22 cellular contexts compared by ENCODE assay signal in genomic region chrX:69229436-69229835, GRCh38.
DNase-seq lines count a peak whose midpoint lies in the region; ATAC-seq and TF ChIP-seq lines count a peak whose summit lies in the region.
"Had no signal": no experiment of that assay in that cellular context is flagged by ENCODE, and none has a peak within 500 bp of the region (broad histone marks: within the 10 kb centered on the region; RNA-seq: fewer than 3 reads in every experiment).

No MANE protein-coding gene starts in this region.

- H3K9me3 Mint-ChIP-seq in CD8-positive, alpha-beta memory T cell, result no peaks in the 10 kb centered on the region
- no peaks in the 10 kb centered on the region for H3K9me3 Mint-ChIP-seq in activated T-cell treated with anti-CD3 and anti-CD28 coated beads, Interleukin-2, amount 50 U/mL, for 72 hours
- H3K9me3 Mint-ChIP-seq: activated T-helper 17 cell treated with anti-CD3 and anti-CD28 coated beads, Interleukin-2, amount 50 U/mL, for 72 hours; neural crest cell; T-cell had no signal

- CTCF ChIA-PET in CD8-positive, alpha-beta memory T cell (lab: Charles Lee), result interaction anchor here (1.4 kb wide), 1 partner anchor 401 kb away, joined by 5 read pairs; the partner anchor contains the start of gene EFNB1

- no peak overlapping the region for H3K4me3 ChIP-seq in fibroblast of mammary gland (ENCODE audit: control insufficient read depth, low read depth, low read length)
- H3K4me3 ChIP-seq in CD8-positive, alpha-beta memory T cell (ENCODE audit: low read length), result no peak overlapping the region
- H3K4me3 ChIP-seq: coronary artery, esophagus squamous epithelium, right atrium auricular region, suprapubic skin had no signal

- H3K9me3 ChIP-seq in CD8-positive, alpha-beta memory T cell (ENCODE audit: low read length), result no peaks in the 10 kb centered on the region
- H3K9me3 ChIP-seq: right atrium auricular region, suprapubic skin had no signal

- ATAC-seq in activated T-cell treated with anti-CD3 and anti-CD28 coated beads, Interleukin-2, amount 50 U/mL, for 72 hours (replicated peaks in 1 of 2), result no peak
- no peak for ATAC-seq in GM19467 (IDR thresholded peaks at IDR 0.05; ENCODE audit: unreplicated experiment)
- ATAC-seq: activated T-helper 17 cell treated with anti-CD3 and anti-CD28 coated beads, Interleukin-2, amount 50 U/mL, for 72 hours; T-cell had no signal

- H3K36me3 Mint-ChIP-seq in CD8-positive, alpha-beta memory T cell, result no peaks in the 10 kb centered on the region
- H3K36me3 Mint-ChIP-seq in activated T-cell treated with anti-CD3 and anti-CD28 coated beads, Interleukin-2, amount 50 U/mL, for 72 hours (ENCODE audit: insufficient read depth in 2 of 2), result no peaks in the 10 kb centered on the region
- H3K36me3 Mint-ChIP-seq: T-cell had no signal

- H3K27me3 Mint-ChIP-seq in CD8-positive, alpha-beta memory T cell, result peaks cover 0 to 3% of the 10 kb centered on the region in 2 donors
- H3K27me3 Mint-ChIP-seq in activated T-cell treated with anti-CD3 and anti-CD28 coated beads, Interleukin-2, amount 50 U/mL, for 72 hours (ENCODE audit: low read depth), result peaks cover 26% of the 10 kb centered on the region
- H3K27me3 Mint-ChIP-seq: activated T-helper 17 cell treated with anti-CD3 and anti-CD28 coated beads, Interleukin-2, amount 50 U/mL, for 72 hours had no signal

- no peaks in the 10 kb centered on the region for H3K27me3 ChIP-seq in CD8-positive, alpha-beta memory T cell (ENCODE audit: insufficient read depth, low read length, poor library complexity, severe bottlenecking)
- H3K27me3 ChIP-seq: esophagus squamous epithelium, right atrium auricular region, suprapubic skin had no signal

- no peaks in the 10 kb centered on the region for H3K4me1 Mint-ChIP-seq in CD8-positive, alpha-beta memory T cell
- H3K4me1 Mint-ChIP-seq in activated T-cell treated with anti-CD3 and anti-CD28 coated beads, Interleukin-2, amount 50 U/mL, for 72 hours (ENCODE audit: low read depth), result no peaks in the 10 kb centered on the region
- H3K4me1 Mint-ChIP-seq: activated T-helper 17 cell treated with anti-CD3 and anti-CD28 coated beads, Interleukin-2, amount 50 U/mL, for 72 hours; neural crest cell; T-cell had no signal

- no peak overlapping the region for H3K4me3 Mint-ChIP-seq in CD8-positive, alpha-beta memory T cell
- H3K4me3 Mint-ChIP-seq in activated T-cell treated with anti-CD3 and anti-CD28 coated beads, Interleukin-2, amount 50 U/mL, for 72 hours, result no peak overlapping the region
- H3K4me3 Mint-ChIP-seq: activated T-helper 17 cell treated with anti-CD3 and anti-CD28 coated beads, Interleukin-2, amount 50 U/mL, for 72 hours; neural crest cell; T-cell had no signal

- no peak overlapping the region for H3K27ac Mint-ChIP-seq in CD8-positive, alpha-beta memory T cell
- no peak overlapping the region for H3K27ac Mint-ChIP-seq in activated T-cell treated with anti-CD3 and anti-CD28 coated beads, Interleukin-2, amount 50 U/mL, for 72 hours
- H3K27ac Mint-ChIP-seq: activated T-helper 17 cell treated with anti-CD3 and anti-CD28 coated beads, Interleukin-2, amount 50 U/mL, for 72 hours; T-cell had no signal

- POLR2A ChIA-PET in CD8-positive, alpha-beta memory T cell (lab: Charles Lee), result no interaction called here

- no peak for TF ChIP-seq CTCF in fibroblast of mammary gland (conservative IDR thresholded peaks at IDR 0.05; ENCODE audit: control insufficient read depth, insufficient read depth, low read depth, low read length)

- H3K36me3 ChIP-seq in CD8-positive, alpha-beta memory T cell (ENCODE audit: insufficient read depth, low read length), result no peaks in the 10 kb centered on the region
- H3K36me3 ChIP-seq: esophagus squamous epithelium, right atrium auricular region, suprapubic skin had no signal

- no peak overlapping the region for H3K27ac ChIP-seq in CD8-positive, alpha-beta memory T cell (ENCODE audit: low read depth, low read length)
- H3K27ac ChIP-seq: coronary artery, esophagus squamous epithelium, right atrium auricular region, suprapubic skin had no signal

- no peaks in the 10 kb centered on the region for H3K4me1 ChIP-seq in CD8-positive, alpha-beta memory T cell (ENCODE audit: insufficient read depth, low read length)
- H3K4me1 ChIP-seq: right atrium auricular region, suprapubic skin had no signal

- DNase-seq in EL (peak; percentile 82), RKO (ENCODE audit: low spot score) (peak; percentile 25), fibroblast of mammary gland (ENCODE audit: low read depth) (peak; percentile 84), non-pigmented ciliary epithelial cell (ENCODE audit: low read depth) (peak; percentile 35), activated gamma-delta T cell (lab: John Stamatoyannopoulos, UW) (no peak)
- DNase-seq in CD8-positive, alpha-beta memory T cell, result no peak
- DNase-seq in activated T-cell treated with anti-CD3 and anti-CD28 coated beads, Interleukin-2, amount 50 U/mL, for 72 hours, result no peak
- DNase-seq: amniotic stem cell; C1 segment of cervical spinal cord; DMS153; esophagus squamous epithelium; MM.1S; NCI-H2029 treated with DMSO at 0.1 percent for 48 hours; NCI-H526; stimulated activated CD4-positive, alpha-beta T cell treated with anti-CD3 and anti-CD28 coated beads, Interleukin-2, amount 100 ng/mL, for 24 hours; T-cell had no signal

Comparison
In these comparisons a context has a peak if more than half of its experiments do, and no peak if none do; other contexts are left out.
1. DNase-seq: peak in EL (single experiment), RKO (single experiment), fibroblast of mammary gland (single experiment) and non-pigmented ciliary epithelial cell (single experiment); none in CD8-positive, alpha-beta memory T cell (0 of 5), activated T-cell treated with anti-CD3 and anti-CD28 coated beads, Interleukin-2, amount 50 U/mL, for 72 hours (0 of 2) and activated gamma-delta T cell (single experiment).